ENCODE assay signal across 14 cellular contexts in the genomic region with DNA sequence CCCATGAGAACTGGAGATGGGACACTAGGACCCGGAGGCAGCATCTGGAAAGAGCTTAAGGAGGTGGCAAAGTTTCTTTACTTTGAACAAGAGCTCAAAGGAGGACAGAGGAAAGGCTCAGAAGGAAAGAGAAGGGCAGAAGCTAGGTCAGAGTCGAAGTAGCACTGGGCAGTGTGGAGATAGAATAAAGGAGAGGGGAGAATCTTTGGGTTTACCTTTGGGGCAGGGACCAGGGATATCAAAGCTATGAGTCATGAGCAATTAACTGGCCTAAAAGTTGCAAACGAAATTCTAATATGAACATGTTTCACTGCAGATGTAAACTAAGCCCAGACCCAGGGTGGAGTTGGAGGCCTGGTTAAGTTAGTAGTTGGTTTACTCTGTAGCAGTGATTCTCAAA. TPM values are rescaled to one million over a fixed set of nuclear protein-coding genes. Genes with fewer than 3 reads are reported as not detected.
A peak's percentile ranks its signal among the peaks of the same experiment; 100 is the strongest.
DNase-seq lines count a peak whose midpoint lies in the region; ATAC-seq, FAIRE-seq and TF ChIP-seq lines count a peak whose summit lies in the region.
"Had no signal": no experiment of that assay in that cellular context is flagged by ENCODE, and none has a peak within 500 bp of the region (broad histone marks: within the 10 kb centered on the region; RNA-seq: fewer than 3 reads in every experiment).

No MANE protein-coding gene starts in this region.

- H3K4me1 ChIP-seq in PC-3 (ENCODE audit: insufficient read depth, low read length) = peaks cover 14% of the 10 kb centered on the region
- H3K4me1 ChIP-seq: HAP-1 had no signal

- no peaks in the 10 kb centered on the region for H3K9me3 ChIP-seq in PC-3 (ENCODE audit: low read length)
- H3K9me3 ChIP-seq: BLaER1 treated with 17β-estradiol and CSF1 and Interleukin-3, amounts not matched to agents 10 nM and 100 nM; HAP-1 had no signal

- no peaks in the 10 kb centered on the region for H3F3A ChIP-seq in PC-3 (ENCODE audit: low read length, unreplicated experiment)

- no peaks in the 10 kb centered on the region for H3K79me2 ChIP-seq in PC-3 (ENCODE audit: low read length)

- no peak overlapping the region for H2AFZ ChIP-seq in PC-3 (ENCODE audit: low read length)

- no peak overlapping the region for H3K9ac ChIP-seq in PC-3 (ENCODE audit: low read length)
- H3K9ac ChIP-seq: BLaER1 treated with 17β-estradiol and CSF1 and Interleukin-3, amounts not matched to agents 10 nM and 100 nM had no signal

- no peaks in the 10 kb centered on the region for H4K20me1 ChIP-seq in PC-3 (ENCODE audit: low read length)
- H4K20me1 ChIP-seq: BLaER1 treated with 17β-estradiol and CSF1 and Interleukin-3, amounts not matched to agents 10 nM and 100 nM had no signal

- no peak overlapping the region for H3K27ac ChIP-seq in PC-3 (ENCODE audit: low read length)
- H3K27ac ChIP-seq: BLaER1 treated with 17β-estradiol and CSF1 and Interleukin-3, amounts not matched to agents 10 nM and 100 nM had no signal

- BruUV-seq in PC-3 (replicated peaks; lab: Mats Ljungman, UMichigan) = no TSS peak

- H3K4me2 ChIP-seq in PC-3 (ENCODE audit: low read length) = peak overlapping the region; percentile 23; the same call in 1 of the 2 replicates
- H3K4me2 ChIP-seq: BLaER1 treated with 17β-estradiol and CSF1 and Interleukin-3, amounts not matched to agents 10 nM and 100 nM had no signal

- ATAC-seq in PC-3 (peak; percentile 96), left lobe of liver (no peak)

- no peaks in the 10 kb centered on the region for H3K36me3 ChIP-seq in PC-3 (ENCODE audit: low read depth, low read length)
- H3K36me3 ChIP-seq: HAP-1 had no signal

- H3K9me2 ChIP-seq in PC-3 (replicated peaks; ENCODE audit: low read length) = no peaks in the 10 kb centered on the region

- FAIRE-seq in urothelium cell line (lab: Jason Lieb, UNC) = no peak

- CTCF ChIA-PET in PC-3 (lab: Charles Lee) = interaction anchor here (1.5 kb wide), 1 partner anchor 25 kb away, joined by 5 read pairs; the partner anchor contains the start of gene STK17A
- CTCF ChIA-PET in HEK293T (lab: Yijun Ruan, JAX) = no interaction called here

- H3K27me3 ChIP-seq in PC-3 (ENCODE audit: low read length) = no peaks in the 10 kb centered on the region
- H3K27me3 ChIP-seq: BLaER1 treated with 17β-estradiol and CSF1 and Interleukin-3, amounts not matched to agents 10 nM and 100 nM had no signal

- intact Hi-C loops in PC-3 (cut with micrococcal nuclease) = no loop called here

- POLR2A ChIA-PET in PC-3 (lab: Charles Lee; ENCODE audit: unreplicated experiment) (interaction anchor here (0.6 to 1.0 kb wide), 2 partner anchors 25 to 1303 kb away, joined by 3 to 6 read pairs; partner anchors contain the start of gene STK17A), HEK293T (lab: Yijun Ruan, JAX) (no interaction called here)

- TF ChIP-seq CTCF in PC-3 (conservative IDR thresholded peaks at IDR 0.05; ENCODE audit: low read depth, low read length) = no peak

- no peak overlapping the region for H3K4me3 ChIP-seq in PC-3 (ENCODE audit: low read length)
- H3K4me3 ChIP-seq: BLaER1 treated with 17β-estradiol and CSF1 and Interleukin-3, amounts not matched to agents 10 nM and 100 nM; HAP-1 had no signal

- peak; percentile 16 for DNase-seq in H4 (ENCODE audit: low spot score)
- DNase-seq in PC-3 = peak; percentile 58
- DNase-seq in SW480 (ENCODE audit: low spot score) = peak; percentile 38
- DNase-seq in urothelium cell line (ENCODE audit: low spot score) = peak; percentile 23
- no peak for DNase-seq in HEK293T (ENCODE audit: extremely low spot score)
- no peak for DNase-seq in left lobe of liver (ENCODE audit: low spot score)
- no peak for DNase-seq in HCEC 1CT
- DNase-seq: ACHN; CD4-positive, CD25-positive, alpha-beta regulatory T cell; DMS53; GOT3; KBM-7 had no signal

TF ChIP-seq in HEK293T, 16 proteins besides CTCF, POLR2A, EP300 and RAD21:
- TF ChIP-seq NFRKB (IDR thresholded peaks at IDR 0.05) = no peak
- TF ChIP-seq L3MBTL2 (conservative IDR thresholded peaks at IDR 0.05) = no peak
- no peak for TF ChIP-seq FOXA1 (IDR thresholded peaks at IDR 0.05)
- TF ChIP-seq SP1 (IDR thresholded peaks at IDR 0.05) = no peak
- TF ChIP-seq FOXK2 (IDR thresholded peaks at IDR 0.05) = no peak
- no peak for TF ChIP-seq ELF4 (IDR thresholded peaks at IDR 0.05)
- no peak for TF ChIP-seq CTBP1 (IDR thresholded peaks at IDR 0.05; ENCODE audit: borderline replicate concordance)
- TF ChIP-seq SUZ12 (IDR thresholded peaks at IDR 0.05) = no peak
- TF ChIP-seq BHLHE40 (IDR thresholded peaks at IDR 0.05; ENCODE audit: borderline replicate concordance) = no peak
- no peak for TF ChIP-seq LEF1 (IDR thresholded peaks at IDR 0.05; ENCODE audit: borderline replicate concordance)
- TF ChIP-seq ARNT (IDR thresholded peaks at IDR 0.05) = no peak
- no peak for TF ChIP-seq ZNF384 (IDR thresholded peaks at IDR 0.05)

RNA-seq across cellular contexts. Expression of gene STK17A, which starts 24.8 kb away (rescaled TPM):
- total RNA-seq in H4 (2014; rRNA removed; shearing (Covaris generic)) = 161 and 166 TPM in 2 replicates
- total RNA-seq in PC-3 (2014; rRNA removed) (75.4 and 82.5 TPM in 2 replicates), left lobe of liver (2.9 TPM)

Comparison
In these comparisons a context has a peak if more than half of its experiments do, and no peak if none do; other contexts are left out.
1. DNase-seq: peak in H4 (single experiment), PC-3 (single experiment), SW480 (single experiment) and urothelium cell line (single experiment); none in HEK293T (single experiment), left lobe of liver (single experiment) and HCEC 1CT (single experiment).
2. RNA of gene STK17A, which starts 24.8 kb away (total RNA-seq): 161 to 166 TPM in H4 and 75.4 to 82.5 TPM in PC-3; 2.9 TPM in left lobe of liver (single experiment); every median in the first group is over 10 times any median in the second.